ENCODE assay signal across 16 cellular contexts in the genomic region with DNA sequence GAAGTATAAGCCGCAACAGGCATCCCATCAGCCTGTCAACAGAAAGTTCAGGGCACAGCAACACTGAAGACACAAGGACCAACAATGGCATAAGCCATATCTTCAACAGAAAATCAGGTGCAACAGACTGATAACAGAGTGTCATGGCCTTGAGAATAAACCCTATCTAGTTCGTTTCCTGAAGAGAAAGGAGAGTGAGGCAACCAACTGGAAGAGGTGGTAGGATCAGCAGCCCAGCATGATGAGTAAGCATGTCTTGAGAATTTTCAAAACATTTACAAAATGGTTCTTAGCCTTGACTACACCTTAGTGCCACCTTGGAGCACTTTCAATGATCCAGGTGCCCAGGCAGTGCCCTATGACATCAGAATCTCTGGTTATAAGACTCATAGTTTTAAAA.
"Had no signal": no experiment of that assay in that cellular context is flagged by ENCODE, and none has a peak within 500 bp of the region (broad histone marks: within the 10 kb centered on the region; RNA-seq: fewer than 3 reads in every experiment).

No MANE protein-coding gene starts in this region.

- H3K27ac ChIP-seq: coronary artery, epithelial cell of prostate, lower lobe of right lung, prostate gland, sigmoid colon, suprapubic skin had no signal

- DNase-seq: activated CD4-positive, alpha-beta T cell treated with anti-CD3 and anti-CD28 coated beads for 4 hours; activated CD8-positive, alpha-beta memory T cell treated with anti-CD3 and anti-CD28 coated beads, Interleukin-2, amount 50 U/mL, for 48 hours; activated CD8-positive, alpha-beta T cell treated with anti-CD3 and anti-CD28 coated beads for 36 hours; activated naive CD8-positive, alpha-beta T cell treated with anti-CD3 and anti-CD28 coated beads, Interleukin-2, amount 50 U/mL, for 24 hours; caudate nucleus; effector memory CD4-positive, alpha-beta T cell; hippocampal formation; lower lobe of right lung; naive thymus-derived CD8-positive, alpha-beta T cell; sigmoid colon; stimulated activated CD4-positive, alpha-beta T cell treated with anti-CD3 and anti-CD28 coated beads, Interleukin-12 subunit alpha, Interleukin-12 subunit beta, amount 100 ng/mL, for 4 hours; stimulated activated naive CD4-positive, alpha-beta T cell treated with Interleukin-2 at 50 U/mL for 16 hours had no signal

- ATAC-seq: activated CD8-positive, alpha-beta T cell treated with anti-CD3 and anti-CD28 coated beads for 36 hours; activated naive CD8-positive, alpha-beta T cell treated with anti-CD3 and anti-CD28 coated beads, Interleukin-2, amount 50 U/mL, for 24 hours; lower lobe of right lung; naive thymus-derived CD8-positive, alpha-beta T cell had no signal

- H3K27me3 ChIP-seq: sigmoid colon, suprapubic skin had no signal

- H3K36me3 ChIP-seq: lower lobe of right lung, prostate gland, sigmoid colon, suprapubic skin had no signal

- H3K9me3 ChIP-seq: lower lobe of right lung, prostate gland, sigmoid colon, suprapubic skin had no signal

- H3K4me1 ChIP-seq: lower lobe of right lung, prostate gland, suprapubic skin had no signal

- H3K4me3 ChIP-seq: coronary artery, lower lobe of right lung, prostate gland, sigmoid colon, suprapubic skin had no signal
